8 cellular contexts compared by ENCODE assay signal in the genomic region with DNA sequence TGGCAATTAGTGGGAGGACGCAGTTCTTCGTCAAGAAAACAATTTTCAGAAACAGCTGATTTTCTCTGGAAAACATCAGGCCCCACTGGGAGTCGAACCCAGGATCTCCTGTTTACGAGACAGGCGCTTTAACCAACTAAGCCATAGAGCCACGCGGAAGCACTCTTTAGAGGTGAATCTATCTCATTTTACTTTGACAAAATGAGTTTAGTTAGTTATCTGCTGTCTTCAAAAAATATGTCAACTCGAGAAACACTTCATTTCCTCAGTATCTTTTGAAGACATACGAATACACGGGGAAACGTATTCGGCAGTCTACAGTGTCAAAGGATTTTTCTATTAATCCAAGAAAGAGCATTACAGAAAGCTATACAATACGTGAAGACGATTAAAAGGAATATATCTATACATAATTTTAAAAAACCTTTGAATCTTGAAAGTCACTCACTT. TPM values are rescaled to one million over a fixed set of nuclear protein-coding genes. Genes with fewer than 3 reads are reported as not detected.
A peak's percentile ranks its signal among the peaks of the same experiment; 100 is the strongest.
DNase-seq lines count a peak whose midpoint lies in the region; ATAC-seq, FAIRE-seq and TF ChIP-seq lines count a peak whose summit lies in the region.

No MANE protein-coding gene starts in this region.

- H3K27me3 ChIP-seq in BLaER1 treated with 17β-estradiol and CSF1 and Interleukin-3, amounts not matched to agents 10 nM and 100 nM: peaks cover 30 to 40% (median 35%) of the 10 kb centered on the region in 11 experiments
- H3K27me3 ChIP-seq in fibroblast of lung (ENCODE audit: control insufficient read depth, insufficient read depth, low read length) (no peaks in the 10 kb centered on the region), skeletal muscle satellite cell (ENCODE audit: control insufficient read depth, insufficient read depth, low read length) (peaks cover 9% of the 10 kb centered on the region)

- peak; percentile 64 to 84 for DNase-seq in fibroblast of lung (ENCODE audit: low read depth in 2 of 2)
- no peak for DNase-seq in NCI-H1092 (lab: John Stamatoyannopoulos, UW)
- no peak for DNase-seq in SHP77 (lab: John Stamatoyannopoulos, UW)

- peaks cover 11 to 34% (median 28%) of the 10 kb centered on the region in 10 experiments; a peak in 19 of 20 replicates for H3K4me1 ChIP-seq in BLaER1 treated with 17β-estradiol and CSF1 and Interleukin-3, amounts not matched to agents 10 nM and 100 nM
- no peaks in the 10 kb centered on the region for H3K4me1 ChIP-seq in fibroblast of lung (ENCODE audit: control insufficient read depth, extremely low read depth, insufficient read depth, low read length)
- H3K4me1 ChIP-seq in skeletal muscle satellite cell (ENCODE audit: control insufficient read depth, insufficient read depth, low read length): no peaks in the 10 kb centered on the region

- H3K4me3 ChIP-seq in BLaER1 treated with 17β-estradiol and CSF1 and Interleukin-3, amounts not matched to agents 10 nM and 100 nM: peak overlapping the region in 8 of 10 experiments; percentile 49 to 68 (median 57); a peak in 10 of 20 replicates
- peak overlapping the region; percentile 58 to 85 (median 65) for H3K4me3 ChIP-seq in fibroblast of lung (replicated peaks in 1 of 4; ENCODE audit: control extremely low read depth in 1 of 4, insufficient read depth in 1 of 4, low read depth in 3 of 4, low read length in 4 of 4)
- peak overlapping the region; percentile 79 for H3K4me3 ChIP-seq in skeletal muscle satellite cell (ENCODE audit: low read length)

- peak overlapping the region; percentile 84 to 96 (median 88); a peak in 18 of 22 replicates for H3K4me2 ChIP-seq in BLaER1 treated with 17β-estradiol and CSF1 and Interleukin-3, amounts not matched to agents 10 nM and 100 nM
- H3K4me2 ChIP-seq in fibroblast of lung (ENCODE audit: extremely low read depth, insufficient read depth, low read length): peak overlapping the region; percentile 55
- peak overlapping the region; percentile 81 for H3K4me2 ChIP-seq in skeletal muscle satellite cell (ENCODE audit: low read length)

- FAIRE-seq in TTC549 (lab: Jason Lieb, UNC): peak; percentile 28

- H2AFZ ChIP-seq in fibroblast of lung (ENCODE audit: low read length): peak overlapping the region; percentile 56

- no peaks in the 10 kb centered on the region for H4K20me1 ChIP-seq in BLaER1 treated with 17β-estradiol and CSF1 and Interleukin-3, amounts not matched to agents 10 nM and 100 nM
- H4K20me1 ChIP-seq in fibroblast of lung (ENCODE audit: control insufficient read depth, extremely low read depth, insufficient read depth, low read length): no peaks in the 10 kb centered on the region

- H3K36me3 ChIP-seq in BLaER1 treated with 17β-estradiol and CSF1 and Interleukin-3, amounts not matched to agents 10 nM and 100 nM: no peaks in the 10 kb centered on the region
- H3K36me3 ChIP-seq in fibroblast of lung (ENCODE audit: control insufficient read depth, insufficient read depth, low read length): no peaks in the 10 kb centered on the region
- H3K36me3 ChIP-seq in skeletal muscle satellite cell (ENCODE audit: insufficient read depth, low read length): no peaks in the 10 kb centered on the region

- no peak overlapping the region for H3K9ac ChIP-seq in BLaER1 treated with 17β-estradiol and CSF1 and Interleukin-3, amounts not matched to agents 10 nM and 100 nM
- H3K9ac ChIP-seq in fibroblast of lung (ENCODE audit: insufficient read depth, low read length) (no peak overlapping the region), skeletal muscle satellite cell (ENCODE audit: low read depth, low read length) (no peak overlapping the region)

- H3K27ac ChIP-seq in BLaER1 treated with 17β-estradiol and CSF1 and Interleukin-3, amounts not matched to agents 10 nM and 100 nM: no peak overlapping the region
- H3K27ac ChIP-seq in fibroblast of lung (ENCODE audit: insufficient read depth, low read length): no peak overlapping the region

- no peaks in the 10 kb centered on the region for H3K79me2 ChIP-seq in fibroblast of lung (ENCODE audit: control insufficient read depth, insufficient read depth, low read length)

- TF ChIP-seq CTCF in fibroblast of lung (conservative IDR thresholded peaks at IDR 0.05 in 1 of 2, IDR thresholded peaks at IDR 0.05 in 1 of 2; ENCODE audit: low read depth in 1 of 2, low read length in 2 of 2): no peak

- ATAC-seq in HG03354 (IDR thresholded peaks at IDR 0.05; ENCODE audit: poor library complexity, severe bottlenecking, unreplicated experiment) (peak; percentile 28), GM18861 (IDR thresholded peaks at IDR 0.05; ENCODE audit: unreplicated experiment) (no peak)

- H3K9me3 ChIP-seq in BLaER1 treated with 17β-estradiol and CSF1 and Interleukin-3, amounts not matched to agents 10 nM and 100 nM (replicated peaks in 1 of 11): peaks cover 0 to 5% (median 0%) of the 10 kb centered on the region in 11 experiments; a peak in 1 of 22 replicates
- no peaks in the 10 kb centered on the region for H3K9me3 ChIP-seq in fibroblast of lung (ENCODE audit: control insufficient read depth, insufficient read depth, low read depth, low read length)
- no peaks in the 10 kb centered on the region for H3K9me3 ChIP-seq in skeletal muscle satellite cell (replicated peaks; ENCODE audit: low read length)

RNA-seq across cellular contexts. Expression of gene GPX6, which starts 26.7 kb away (rescaled TPM):
- total RNA-seq in fibroblast of lung: not detected in 2 replicates
- not detected in 2 replicates for polyA plus RNA-seq in fibroblast of lung
- not detected in 2 replicates for polyA plus RNA-seq in fibroblast of lung (2012)
- not detected in 2 replicates for polyA minus RNA-seq in fibroblast of lung (ENCODE audit: low replicate concordance)
- total RNA-seq in skeletal muscle satellite cell (2012; rRNA removed): not detected in 2 replicates

RNA-seq across cellular contexts. Expression of gene GPX5, which starts 36.7 kb away (rescaled TPM):
- not detected in 2 replicates for total RNA-seq in fibroblast of lung
- polyA plus RNA-seq in fibroblast of lung: not detected in 2 replicates
- polyA plus RNA-seq in fibroblast of lung (2012): not detected in 2 replicates
- not detected in 2 replicates for polyA minus RNA-seq in fibroblast of lung (ENCODE audit: low replicate concordance)
- not detected in 2 replicates for total RNA-seq in skeletal muscle satellite cell (2012; rRNA removed)

RNA-seq across cellular contexts. Expression of gene ZSCAN23, which starts 45.6 kb away (rescaled TPM):
- 4.9 and 5.1 TPM in 2 replicates for total RNA-seq in fibroblast of lung
- polyA plus RNA-seq in fibroblast of lung: 1.1 and 3.8 TPM in 2 replicates
- 0.36 and 1.4 TPM in 2 replicates for polyA plus RNA-seq in fibroblast of lung (2012)
- polyA minus RNA-seq in fibroblast of lung (ENCODE audit: low replicate concordance): 0.71 and 1.1 TPM in 2 replicates
- total RNA-seq in skeletal muscle satellite cell (2012; rRNA removed): 2.0 and 7.1 TPM in 2 replicates

Comparison
In these comparisons a context has a peak if more than half of its experiments do, and no peak if none do; other contexts are left out.
1. DNase-seq: peak in fibroblast of lung (2 of 2); none in NCI-H1092 (single experiment) and SHP77 (0 of 2).
2. Peak in every context shown above with its lines, with median percentiles within 50 percentile points of each other: H3K4me2 ChIP-seq and H3K4me3 ChIP-seq.